ENCODE assay signal across 8 cellular contexts in the genomic region with DNA sequence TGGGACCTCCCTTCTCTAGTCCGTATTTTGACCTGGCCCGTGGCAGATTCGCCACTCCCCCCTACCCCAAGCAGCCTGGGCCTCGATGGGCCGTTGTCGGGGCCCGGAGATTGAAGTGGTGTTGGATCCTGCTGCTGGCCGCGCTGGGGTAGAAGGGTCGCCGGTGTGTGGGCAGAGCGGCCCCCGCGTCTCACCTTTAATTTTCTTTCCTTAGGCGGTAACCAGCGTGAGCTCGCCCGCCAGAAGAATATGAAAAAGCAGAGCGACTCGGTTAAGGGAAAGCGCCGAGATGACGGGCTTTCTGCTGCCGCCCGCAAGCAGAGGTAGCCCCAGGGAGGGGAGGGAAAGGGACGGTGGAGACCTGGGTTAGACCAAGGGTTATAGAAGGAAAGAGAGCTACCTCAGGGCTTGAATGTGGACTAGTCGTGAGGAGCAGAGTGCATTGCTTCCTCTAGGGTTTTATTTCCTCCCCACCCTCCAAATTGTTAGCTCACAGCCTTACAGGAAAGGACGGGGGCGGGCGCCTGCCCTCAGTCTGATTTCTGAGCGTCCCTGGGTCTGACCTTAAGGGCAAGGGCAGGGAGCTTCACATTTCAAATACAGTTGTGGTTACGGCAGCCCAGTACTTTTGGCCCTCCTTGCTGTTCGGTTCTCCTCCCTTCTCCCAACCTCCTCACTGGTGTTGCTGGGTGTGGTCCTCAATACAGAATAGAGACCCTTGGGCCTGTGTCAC. TPM values are rescaled to one million over a fixed set of nuclear protein-coding genes. Genes with fewer than 3 reads are reported as not detected.
DNase-seq lines count a peak whose midpoint lies in the region; ATAC-seq and FAIRE-seq lines count a peak whose summit lies in the region.

No MANE protein-coding gene starts in this region.

- no peak for FAIRE-seq in small intestine (lab: Jason Lieb, UNC)

- no peaks in the 10 kb centered on the region for H3K27me3 ChIP-seq in small intestine (ENCODE audit: control insufficient read depth in 2 of 2, insufficient read depth in 2 of 2, low read length in 2 of 2)

- no peak for ATAC-seq in GM21367 (IDR thresholded peaks at IDR 0.05; ENCODE audit: unreplicated experiment)
- no peak for ATAC-seq in HG02763 (IDR thresholded peaks at IDR 0.05; ENCODE audit: unreplicated experiment)

- DNase-seq in NCI-H69 (lab: John Stamatoyannopoulos, UW) (peak; percentile 54), amniotic epithelial cell (ENCODE audit: low read depth) (peak; percentile 23), small intestine (peak; percentile 63), COR-L47 (lab: John Stamatoyannopoulos, UW) (no peak)

- H3K9me3 ChIP-seq in ES-I3 (ENCODE audit: control insufficient read depth, insufficient read depth, low read length) (no peaks in the 10 kb centered on the region), small intestine (ENCODE audit: control insufficient read depth, low read depth) (no peaks in the 10 kb centered on the region)

- peak overlapping the region; percentile 95 to 99 for H3K27ac ChIP-seq in small intestine (ENCODE audit: low read depth in 1 of 2, low read length in 1 of 2)

- H3K4me3 ChIP-seq in iPS-11a (ENCODE audit: low read depth, low read length) = peak overlapping the region; percentile 98
- peak overlapping the region; percentile 96 for H3K4me3 ChIP-seq in small intestine (ENCODE audit: low read depth in 1 of 2, low read length in 2 of 2)

- H3K36me3 ChIP-seq in ES-I3 (ENCODE audit: insufficient read depth, low read length) (peaks cover 18% of the 10 kb centered on the region), small intestine (ENCODE audit: control insufficient read depth in 2 of 2, insufficient read depth in 2 of 2, low read length in 2 of 2) (peaks cover 4 to 6% of the 10 kb centered on the region in 2 donors)

- peaks cover 15% of the 10 kb centered on the region; the same call in 1 of the 2 replicates for H3K4me1 ChIP-seq in ES-I3 (ENCODE audit: insufficient read depth, low read length)
- H3K4me1 ChIP-seq in small intestine (ENCODE audit: control insufficient read depth in 2 of 2, insufficient read depth in 1 of 2, low read depth in 1 of 2, low read length in 1 of 2) = peaks cover 5 to 16% of the 10 kb centered on the region in 2 donors

- 0 to 1% (median 0%) methylated on average over 33 of the region's 33 CpGs for WGBS in small intestine, 3 donors

- peak overlapping the region; percentile 83 for H3K9ac ChIP-seq in ES-I3 (ENCODE audit: low read depth, low read length)

RNA-seq across cellular contexts. Expression of gene SERF2, which starts 0.8 kb away (rescaled TPM):
- 1,000 to 10,000 TPM; 1,677 to 2,526 (median 1,745) TPM for polyA plus RNA-seq in small intestine

RNA-seq across cellular contexts. Expression of gene SERINC4, which starts 7.1 kb away (rescaled TPM):
- polyA plus RNA-seq in small intestine = under 1 TPM in 2 of 3 donors, not detected in 1; 0.24 to 0.45 TPM

RNA-seq across cellular contexts. Expression of gene HYPK, which starts 7.5 kb away (rescaled TPM):
- 10 to 100 TPM in 2 of 3 donors, 1 to 10 TPM in 1; 5.8 to 24.3 (median 12.4) TPM for polyA plus RNA-seq in small intestine

RNA-seq across cellular contexts. Expression of gene ELL3, which starts 16.2 kb away (rescaled TPM):
- 10 to 100 TPM; 29.3 to 85.7 (median 45.4) TPM for polyA plus RNA-seq in small intestine

RNA-seq across cellular contexts. Expression of gene MFAP1, which starts 31.6 kb away (rescaled TPM):
- 10 to 100 TPM; 16.2 to 19.7 (median 19.2) TPM for polyA plus RNA-seq in small intestine
